In the genomic region with DNA sequence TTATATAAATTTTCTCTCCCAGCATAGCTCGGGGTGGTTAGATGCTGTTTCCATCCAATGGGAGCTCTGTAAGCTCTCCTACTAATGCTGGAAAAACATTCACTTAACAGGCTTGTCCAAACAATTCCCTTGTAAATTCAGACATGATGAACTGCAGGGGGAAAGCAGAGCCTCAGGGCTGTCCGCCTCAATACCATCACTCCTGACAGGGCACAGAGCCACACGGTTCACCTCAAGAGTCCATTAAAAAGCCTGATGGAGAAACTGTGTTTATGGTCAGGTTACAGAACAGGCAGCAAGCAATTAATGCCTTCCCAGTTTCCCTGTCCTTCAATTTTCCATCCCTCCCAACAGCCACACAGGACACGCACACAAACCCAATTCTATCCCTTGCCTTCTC, we compare ENCODE assay signal across 1 cellular context.
A peak's percentile ranks its signal among the peaks of the same experiment; 100 is the strongest.
TF ChIP-seq lines count a peak whose summit lies in the region.

No MANE protein-coding gene starts in this region.

TF ChIP-seq in HEK293, 187 proteins besides CTCF, POLR2A, EP300 and RAD21 (continued from another document):
- TF ChIP-seq, protein P1, sequence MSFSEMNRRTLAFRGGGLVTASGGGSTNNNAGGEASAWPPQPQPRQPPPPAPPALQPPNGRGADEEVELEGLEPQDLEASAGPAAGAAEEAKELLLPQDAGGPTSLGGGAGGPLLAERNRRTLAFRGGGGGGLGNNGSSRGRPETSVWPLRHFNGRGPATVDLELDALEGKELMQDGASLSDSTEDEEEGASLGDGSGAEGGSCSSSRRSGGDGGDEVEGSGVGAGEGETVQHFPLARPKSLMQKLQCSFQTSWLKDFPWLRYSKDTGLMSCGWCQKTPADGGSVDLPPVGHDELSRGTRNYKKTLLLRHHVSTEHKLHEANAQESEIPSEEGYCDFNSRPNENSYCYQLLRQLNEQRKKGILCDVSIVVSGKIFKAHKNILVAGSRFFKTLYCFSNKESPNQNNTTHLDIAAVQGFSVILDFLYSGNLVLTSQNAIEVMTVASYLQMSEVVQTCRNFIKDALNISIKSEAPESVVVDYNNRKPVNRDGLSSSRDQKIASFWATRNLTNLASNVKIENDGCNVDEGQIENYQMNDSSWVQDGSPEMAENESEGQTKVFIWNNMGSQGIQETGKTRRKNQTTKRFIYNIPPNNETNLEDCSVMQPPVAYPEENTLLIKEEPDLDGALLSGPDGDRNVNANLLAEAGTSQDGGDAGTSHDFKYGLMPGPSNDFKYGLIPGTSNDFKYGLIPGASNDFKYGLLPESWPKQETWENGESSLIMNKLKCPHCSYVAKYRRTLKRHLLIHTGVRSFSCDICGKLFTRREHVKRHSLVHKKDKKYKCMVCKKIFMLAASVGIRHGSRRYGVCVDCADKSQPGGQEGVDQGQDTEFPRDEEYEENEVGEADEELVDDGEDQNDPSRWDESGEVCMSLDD (tag by site-specific recombination; IDR thresholded peaks at IDR 0.05): no peak
- TF ChIP-seq ZBTB44 (tag by site-specific recombination; IDR thresholded peaks at IDR 0.05) (peak; percentile 84; the same call in 1 of the 2 replicates), ZNF596 (tag by site-specific recombination; IDR thresholded peaks at IDR 0.05) (peak; percentile 54; the same call in 1 of the 2 replicates)
- TF ChIP-seq, protein P2, sequence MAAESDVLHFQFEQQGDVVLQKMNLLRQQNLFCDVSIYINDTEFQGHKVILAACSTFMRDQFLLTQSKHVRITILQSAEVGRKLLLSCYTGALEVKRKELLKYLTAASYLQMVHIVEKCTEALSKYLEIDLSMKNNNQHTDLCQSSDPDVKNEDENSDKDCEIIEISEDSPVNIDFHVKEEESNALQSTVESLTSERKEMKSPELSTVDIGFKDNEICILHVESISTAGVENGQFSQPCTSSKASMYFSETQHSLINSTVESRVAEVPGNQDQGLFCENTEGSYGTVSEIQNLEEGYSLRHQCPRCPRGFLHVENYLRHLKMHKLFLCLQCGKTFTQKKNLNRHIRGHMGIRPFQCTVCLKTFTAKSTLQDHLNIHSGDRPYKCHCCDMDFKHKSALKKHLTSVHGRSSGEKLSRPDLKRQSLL (tag by site-specific recombination; IDR thresholded peaks at IDR 0.05): peak; percentile 34; the same call in 1 of the 2 replicates
TF ChIP-seq in HEK293: peak in this region for 34.
